1 cellular context compared by ENCODE assay signal in genomic region chr4:87038837-87039715, GRCh38.
A peak's percentile ranks its signal among the peaks of the same experiment; 100 is the strongest.
TF ChIP-seq lines count a peak whose summit lies in the region.

No MANE protein-coding gene starts in this region.

TF ChIP-seq in IMR-90, 13 proteins besides CTCF, POLR2A, EP300 and RAD21 (continued from another document):
- peak; percentile 65 for TF ChIP-seq USF2 (IDR thresholded peaks at IDR 0.05; ENCODE audit: low read depth, low read length)
- TF ChIP-seq SMC3 (IDR thresholded peaks at IDR 0.05; ENCODE audit: low read depth, low read length), result no peak
- no peak for TF ChIP-seq RCOR1 (IDR thresholded peaks at IDR 0.05; ENCODE audit: insufficient replicate concordance, low read length)
